ENCODE assay signal across 24 cellular contexts in genomic region chr14:48253020-48253419, GRCh38.
"Had no signal": no experiment of that assay in that cellular context is flagged by ENCODE, and none has a peak within 500 bp of the region (broad histone marks: within the 10 kb centered on the region; RNA-seq: fewer than 3 reads in every experiment).

No MANE protein-coding gene starts in this region.

- H3K27ac Mint-ChIP-seq: T-cell had no signal

- H3K4me1 Mint-ChIP-seq: T-cell had no signal

- H3K4me3 Mint-ChIP-seq: T-cell had no signal

- H3K36me3 Mint-ChIP-seq: T-cell had no signal

- H3K27me3 Mint-ChIP-seq: T-cell had no signal

- H3K4me3 ChIP-seq: MG63 had no signal

- DNase-seq: Karpas-422, KBM-7, MG63, NCI-H1092, NCI-H1105 treated with DMSO at 0.1 percent for 48 hours, NCI-H1417 treated with DMSO at 0.1 percent for 48 hours, NCI-H146, NCI-H1694 treated with DMSO at 0.1 percent for 48 hours, NCI-H1930, NCI-H2081, NCI-H2107, NCI-H226, NCI-H446, NCI-H510A, NCI-H524 treated with DMSO at 0.1 percent for 48 hours, NCI-H69, NCI-H774, PC-3, SHP77, SK-N-SH, SW 1271, T-cell had no signal

- H3K4me2 ChIP-seq: SK-N-SH had no signal

- ATAC-seq: Panc1, PC-3, T-cell had no signal

- H3K36me3 ChIP-seq: MG63 had no signal

- H3K27ac ChIP-seq: RWPE1 had no signal

- H3K9ac ChIP-seq: SK-N-SH had no signal

- H3K9me3 ChIP-seq: MG63, SK-N-SH had no signal

- H3K27me3 ChIP-seq: MG63 had no signal
